In the genomic region with DNA sequence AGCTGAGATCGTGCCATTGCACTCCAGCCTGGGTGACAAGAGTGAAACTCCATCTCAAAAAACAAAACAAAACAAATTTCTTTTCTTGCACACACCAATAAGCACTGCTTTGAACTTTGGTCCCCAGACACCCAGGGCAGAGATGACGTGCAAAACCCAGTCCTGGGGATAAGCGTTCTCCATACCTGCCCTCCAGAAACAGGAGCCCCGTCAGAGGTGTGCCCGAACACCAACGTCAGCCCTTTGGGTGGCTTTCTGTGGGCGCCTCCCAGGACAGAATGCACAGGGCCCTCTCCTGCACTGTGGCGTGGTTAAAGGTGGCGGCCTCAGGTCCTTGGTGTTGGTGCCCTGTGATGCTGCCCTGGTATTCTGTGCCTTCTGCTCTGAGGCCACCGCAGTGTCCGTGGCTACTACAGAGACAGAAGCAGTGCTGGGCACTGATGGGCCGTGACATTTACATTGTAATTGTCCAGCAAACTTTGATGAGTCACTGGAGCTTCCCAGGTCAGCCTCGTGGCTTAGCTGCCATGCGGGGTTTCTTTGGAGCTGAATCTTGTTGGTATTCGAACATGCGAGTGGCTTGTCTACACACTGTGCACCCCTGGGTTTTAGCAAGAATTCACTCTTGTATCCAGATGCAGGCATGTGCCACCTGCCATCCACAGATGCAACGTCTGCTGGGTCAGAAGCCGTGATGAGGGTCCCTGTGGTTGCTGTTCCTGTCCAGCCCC, we compare ENCODE assay signal across 2 cellular contexts.
TF ChIP-seq lines count a peak whose summit lies in the region.

No MANE protein-coding gene starts in this region.

TF ChIP-seq in K562, 482 proteins besides CTCF, POLR2A, EP300 and RAD21 (continues in another document):
- peak; percentile 30; the same call in 1 of the 2 replicates for TF ChIP-seq C11orf30 (IDR thresholded peaks at IDR 0.05; ENCODE audit: low read depth)
- TF ChIP-seq SETDB1 (IDR thresholded peaks at IDR 0.05; ENCODE audit: low read length) = no peak
- peak; percentile 72; the same call in 1 of the 2 replicates for TF ChIP-seq L3MBTL2 (IDR thresholded peaks at IDR 0.05)
- TF ChIP-seq, protein P1, sequence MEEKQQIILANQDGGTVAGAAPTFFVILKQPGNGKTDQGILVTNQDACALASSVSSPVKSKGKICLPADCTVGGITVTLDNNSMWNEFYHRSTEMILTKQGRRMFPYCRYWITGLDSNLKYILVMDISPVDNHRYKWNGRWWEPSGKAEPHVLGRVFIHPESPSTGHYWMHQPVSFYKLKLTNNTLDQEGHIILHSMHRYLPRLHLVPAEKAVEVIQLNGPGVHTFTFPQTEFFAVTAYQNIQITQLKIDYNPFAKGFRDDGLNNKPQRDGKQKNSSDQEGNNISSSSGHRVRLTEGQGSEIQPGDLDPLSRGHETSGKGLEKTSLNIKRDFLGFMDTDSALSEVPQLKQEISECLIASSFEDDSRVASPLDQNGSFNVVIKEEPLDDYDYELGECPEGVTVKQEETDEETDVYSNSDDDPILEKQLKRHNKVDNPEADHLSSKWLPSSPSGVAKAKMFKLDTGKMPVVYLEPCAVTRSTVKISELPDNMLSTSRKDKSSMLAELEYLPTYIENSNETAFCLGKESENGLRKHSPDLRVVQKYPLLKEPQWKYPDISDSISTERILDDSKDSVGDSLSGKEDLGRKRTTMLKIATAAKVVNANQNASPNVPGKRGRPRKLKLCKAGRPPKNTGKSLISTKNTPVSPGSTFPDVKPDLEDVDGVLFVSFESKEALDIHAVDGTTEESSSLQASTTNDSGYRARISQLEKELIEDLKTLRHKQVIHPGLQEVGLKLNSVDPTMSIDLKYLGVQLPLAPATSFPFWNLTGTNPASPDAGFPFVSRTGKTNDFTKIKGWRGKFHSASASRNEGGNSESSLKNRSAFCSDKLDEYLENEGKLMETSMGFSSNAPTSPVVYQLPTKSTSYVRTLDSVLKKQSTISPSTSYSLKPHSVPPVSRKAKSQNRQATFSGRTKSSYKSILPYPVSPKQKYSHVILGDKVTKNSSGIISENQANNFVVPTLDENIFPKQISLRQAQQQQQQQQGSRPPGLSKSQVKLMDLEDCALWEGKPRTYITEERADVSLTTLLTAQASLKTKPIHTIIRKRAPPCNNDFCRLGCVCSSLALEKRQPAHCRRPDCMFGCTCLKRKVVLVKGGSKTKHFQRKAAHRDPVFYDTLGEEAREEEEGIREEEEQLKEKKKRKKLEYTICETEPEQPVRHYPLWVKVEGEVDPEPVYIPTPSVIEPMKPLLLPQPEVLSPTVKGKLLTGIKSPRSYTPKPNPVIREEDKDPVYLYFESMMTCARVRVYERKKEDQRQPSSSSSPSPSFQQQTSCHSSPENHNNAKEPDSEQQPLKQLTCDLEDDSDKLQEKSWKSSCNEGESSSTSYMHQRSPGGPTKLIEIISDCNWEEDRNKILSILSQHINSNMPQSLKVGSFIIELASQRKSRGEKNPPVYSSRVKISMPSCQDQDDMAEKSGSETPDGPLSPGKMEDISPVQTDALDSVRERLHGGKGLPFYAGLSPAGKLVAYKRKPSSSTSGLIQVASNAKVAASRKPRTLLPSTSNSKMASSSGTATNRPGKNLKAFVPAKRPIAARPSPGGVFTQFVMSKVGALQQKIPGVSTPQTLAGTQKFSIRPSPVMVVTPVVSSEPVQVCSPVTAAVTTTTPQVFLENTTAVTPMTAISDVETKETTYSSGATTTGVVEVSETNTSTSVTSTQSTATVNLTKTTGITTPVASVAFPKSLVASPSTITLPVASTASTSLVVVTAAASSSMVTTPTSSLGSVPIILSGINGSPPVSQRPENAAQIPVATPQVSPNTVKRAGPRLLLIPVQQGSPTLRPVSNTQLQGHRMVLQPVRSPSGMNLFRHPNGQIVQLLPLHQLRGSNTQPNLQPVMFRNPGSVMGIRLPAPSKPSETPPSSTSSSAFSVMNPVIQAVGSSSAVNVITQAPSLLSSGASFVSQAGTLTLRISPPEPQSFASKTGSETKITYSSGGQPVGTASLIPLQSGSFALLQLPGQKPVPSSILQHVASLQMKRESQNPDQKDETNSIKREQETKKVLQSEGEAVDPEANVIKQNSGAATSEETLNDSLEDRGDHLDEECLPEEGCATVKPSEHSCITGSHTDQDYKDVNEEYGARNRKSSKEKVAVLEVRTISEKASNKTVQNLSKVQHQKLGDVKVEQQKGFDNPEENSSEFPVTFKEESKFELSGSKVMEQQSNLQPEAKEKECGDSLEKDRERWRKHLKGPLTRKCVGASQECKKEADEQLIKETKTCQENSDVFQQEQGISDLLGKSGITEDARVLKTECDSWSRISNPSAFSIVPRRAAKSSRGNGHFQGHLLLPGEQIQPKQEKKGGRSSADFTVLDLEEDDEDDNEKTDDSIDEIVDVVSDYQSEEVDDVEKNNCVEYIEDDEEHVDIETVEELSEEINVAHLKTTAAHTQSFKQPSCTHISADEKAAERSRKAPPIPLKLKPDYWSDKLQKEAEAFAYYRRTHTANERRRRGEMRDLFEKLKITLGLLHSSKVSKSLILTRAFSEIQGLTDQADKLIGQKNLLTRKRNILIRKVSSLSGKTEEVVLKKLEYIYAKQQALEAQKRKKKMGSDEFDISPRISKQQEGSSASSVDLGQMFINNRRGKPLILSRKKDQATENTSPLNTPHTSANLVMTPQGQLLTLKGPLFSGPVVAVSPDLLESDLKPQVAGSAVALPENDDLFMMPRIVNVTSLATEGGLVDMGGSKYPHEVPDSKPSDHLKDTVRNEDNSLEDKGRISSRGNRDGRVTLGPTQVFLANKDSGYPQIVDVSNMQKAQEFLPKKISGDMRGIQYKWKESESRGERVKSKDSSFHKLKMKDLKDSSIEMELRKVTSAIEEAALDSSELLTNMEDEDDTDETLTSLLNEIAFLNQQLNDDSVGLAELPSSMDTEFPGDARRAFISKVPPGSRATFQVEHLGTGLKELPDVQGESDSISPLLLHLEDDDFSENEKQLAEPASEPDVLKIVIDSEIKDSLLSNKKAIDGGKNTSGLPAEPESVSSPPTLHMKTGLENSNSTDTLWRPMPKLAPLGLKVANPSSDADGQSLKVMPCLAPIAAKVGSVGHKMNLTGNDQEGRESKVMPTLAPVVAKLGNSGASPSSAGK (IDR thresholded peaks at IDR 0.05) = peak; percentile 53
- TF ChIP-seq, protein P2, sequence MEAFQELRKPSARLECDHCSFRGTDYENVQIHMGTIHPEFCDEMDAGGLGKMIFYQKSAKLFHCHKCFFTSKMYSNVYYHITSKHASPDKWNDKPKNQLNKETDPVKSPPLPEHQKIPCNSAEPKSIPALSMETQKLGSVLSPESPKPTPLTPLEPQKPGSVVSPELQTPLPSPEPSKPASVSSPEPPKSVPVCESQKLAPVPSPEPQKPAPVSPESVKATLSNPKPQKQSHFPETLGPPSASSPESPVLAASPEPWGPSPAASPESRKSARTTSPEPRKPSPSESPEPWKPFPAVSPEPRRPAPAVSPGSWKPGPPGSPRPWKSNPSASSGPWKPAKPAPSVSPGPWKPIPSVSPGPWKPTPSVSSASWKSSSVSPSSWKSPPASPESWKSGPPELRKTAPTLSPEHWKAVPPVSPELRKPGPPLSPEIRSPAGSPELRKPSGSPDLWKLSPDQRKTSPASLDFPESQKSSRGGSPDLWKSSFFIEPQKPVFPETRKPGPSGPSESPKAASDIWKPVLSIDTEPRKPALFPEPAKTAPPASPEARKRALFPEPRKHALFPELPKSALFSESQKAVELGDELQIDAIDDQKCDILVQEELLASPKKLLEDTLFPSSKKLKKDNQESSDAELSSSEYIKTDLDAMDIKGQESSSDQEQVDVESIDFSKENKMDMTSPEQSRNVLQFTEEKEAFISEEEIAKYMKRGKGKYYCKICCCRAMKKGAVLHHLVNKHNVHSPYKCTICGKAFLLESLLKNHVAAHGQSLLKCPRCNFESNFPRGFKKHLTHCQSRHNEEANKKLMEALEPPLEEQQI (IDR thresholded peaks at IDR 0.05) = no peak
- TF ChIP-seq NFE2 (IDR thresholded peaks at IDR 0.05; ENCODE audit: low read depth) = peak; percentile 42; the same call in 1 of the 2 replicates
- TF ChIP-seq MAFG (tag; conservative IDR thresholded peaks at IDR 0.05) = peak; percentile 39; the same call in 1 of the 2 replicates
- no peak for TF ChIP-seq STAT5B (CRISPR knock-in tag; IDR thresholded peaks at IDR 0.05)

TF ChIP-seq in HepG2, 621 proteins besides CTCF, POLR2A, EP300 and RAD21 (continues in another document):
- TF ChIP-seq NCOR1 (IDR thresholded peaks at IDR 0.05; ENCODE audit: borderline replicate concordance, low read length) (no peak), ZNF382 (CRISPR knock-in tag; IDR thresholded peaks at IDR 0.05; ENCODE audit: borderline replicate concordance) (no peak), FOSL2 (CRISPR knock-in tag; IDR thresholded peaks at IDR 0.05) (peak; percentile 72), RFXANK (CRISPR knock-in tag; IDR thresholded peaks at IDR 0.05) (no peak), ZNF292 (CRISPR knock-in tag; IDR thresholded peaks at IDR 0.05; ENCODE audit: borderline replicate concordance, low read depth) (no peak), RBM22 (optimal IDR thresholded peaks at IDR 0.05; ENCODE audit: low read length) (peak; percentile 44), ZNF674 (CRISPR knock-in tag; IDR thresholded peaks at IDR 0.05; ENCODE audit: low read depth) (no peak), AGO2 (optimal IDR thresholded peaks at IDR 0.05; ENCODE audit: low read depth, low read length) (peak; percentile 46)
- TF ChIP-seq, protein P3, sequence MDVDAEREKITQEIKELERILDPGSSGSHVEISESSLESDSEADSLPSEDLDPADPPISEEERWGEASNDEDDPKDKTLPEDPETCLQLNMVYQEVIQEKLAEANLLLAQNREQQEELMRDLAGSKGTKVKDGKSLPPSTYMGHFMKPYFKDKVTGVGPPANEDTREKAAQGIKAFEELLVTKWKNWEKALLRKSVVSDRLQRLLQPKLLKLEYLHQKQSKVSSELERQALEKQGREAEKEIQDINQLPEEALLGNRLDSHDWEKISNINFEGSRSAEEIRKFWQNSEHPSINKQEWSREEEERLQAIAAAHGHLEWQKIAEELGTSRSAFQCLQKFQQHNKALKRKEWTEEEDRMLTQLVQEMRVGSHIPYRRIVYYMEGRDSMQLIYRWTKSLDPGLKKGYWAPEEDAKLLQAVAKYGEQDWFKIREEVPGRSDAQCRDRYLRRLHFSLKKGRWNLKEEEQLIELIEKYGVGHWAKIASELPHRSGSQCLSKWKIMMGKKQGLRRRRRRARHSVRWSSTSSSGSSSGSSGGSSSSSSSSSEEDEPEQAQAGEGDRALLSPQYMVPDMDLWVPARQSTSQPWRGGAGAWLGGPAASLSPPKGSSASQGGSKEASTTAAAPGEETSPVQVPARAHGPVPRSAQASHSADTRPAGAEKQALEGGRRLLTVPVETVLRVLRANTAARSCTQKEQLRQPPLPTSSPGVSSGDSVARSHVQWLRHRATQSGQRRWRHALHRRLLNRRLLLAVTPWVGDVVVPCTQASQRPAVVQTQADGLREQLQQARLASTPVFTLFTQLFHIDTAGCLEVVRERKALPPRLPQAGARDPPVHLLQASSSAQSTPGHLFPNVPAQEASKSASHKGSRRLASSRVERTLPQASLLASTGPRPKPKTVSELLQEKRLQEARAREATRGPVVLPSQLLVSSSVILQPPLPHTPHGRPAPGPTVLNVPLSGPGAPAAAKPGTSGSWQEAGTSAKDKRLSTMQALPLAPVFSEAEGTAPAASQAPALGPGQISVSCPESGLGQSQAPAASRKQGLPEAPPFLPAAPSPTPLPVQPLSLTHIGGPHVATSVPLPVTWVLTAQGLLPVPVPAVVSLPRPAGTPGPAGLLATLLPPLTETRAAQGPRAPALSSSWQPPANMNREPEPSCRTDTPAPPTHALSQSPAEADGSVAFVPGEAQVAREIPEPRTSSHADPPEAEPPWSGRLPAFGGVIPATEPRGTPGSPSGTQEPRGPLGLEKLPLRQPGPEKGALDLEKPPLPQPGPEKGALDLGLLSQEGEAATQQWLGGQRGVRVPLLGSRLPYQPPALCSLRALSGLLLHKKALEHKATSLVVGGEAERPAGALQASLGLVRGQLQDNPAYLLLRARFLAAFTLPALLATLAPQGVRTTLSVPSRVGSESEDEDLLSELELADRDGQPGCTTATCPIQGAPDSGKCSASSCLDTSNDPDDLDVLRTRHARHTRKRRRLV (CRISPR knock-in tag; IDR thresholded peaks at IDR 0.05) = no peak
- TF ChIP-seq, protein P4, sequence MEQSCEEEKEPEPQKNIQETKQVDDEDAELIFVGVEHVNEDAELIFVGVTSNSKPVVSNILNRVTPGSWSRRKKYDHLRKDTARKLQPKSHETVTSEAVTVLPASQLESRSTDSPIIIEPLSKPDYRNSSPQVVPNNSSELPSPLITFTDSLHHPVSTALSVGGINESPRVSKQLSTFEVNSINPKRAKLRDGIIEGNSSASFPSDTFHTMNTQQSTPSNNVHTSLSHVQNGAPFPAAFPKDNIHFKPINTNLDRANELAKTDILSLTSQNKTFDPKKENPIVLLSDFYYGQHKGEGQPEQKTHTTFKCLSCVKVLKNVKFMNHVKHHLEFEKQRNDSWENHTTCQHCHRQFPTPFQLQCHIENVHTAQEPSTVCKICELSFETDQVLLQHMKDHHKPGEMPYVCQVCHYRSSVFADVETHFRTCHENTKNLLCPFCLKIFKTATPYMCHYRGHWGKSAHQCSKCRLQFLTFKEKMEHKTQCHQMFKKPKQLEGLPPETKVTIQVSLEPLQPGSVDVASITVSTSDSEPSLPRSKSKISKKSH (CRISPR knock-in tag; IDR thresholded peaks at IDR 0.05; ENCODE audit: borderline replicate concordance) = 0 out of 2 replicates have a peak, but pooled peaks have one; percentile 54
- TF ChIP-seq, protein P5, sequence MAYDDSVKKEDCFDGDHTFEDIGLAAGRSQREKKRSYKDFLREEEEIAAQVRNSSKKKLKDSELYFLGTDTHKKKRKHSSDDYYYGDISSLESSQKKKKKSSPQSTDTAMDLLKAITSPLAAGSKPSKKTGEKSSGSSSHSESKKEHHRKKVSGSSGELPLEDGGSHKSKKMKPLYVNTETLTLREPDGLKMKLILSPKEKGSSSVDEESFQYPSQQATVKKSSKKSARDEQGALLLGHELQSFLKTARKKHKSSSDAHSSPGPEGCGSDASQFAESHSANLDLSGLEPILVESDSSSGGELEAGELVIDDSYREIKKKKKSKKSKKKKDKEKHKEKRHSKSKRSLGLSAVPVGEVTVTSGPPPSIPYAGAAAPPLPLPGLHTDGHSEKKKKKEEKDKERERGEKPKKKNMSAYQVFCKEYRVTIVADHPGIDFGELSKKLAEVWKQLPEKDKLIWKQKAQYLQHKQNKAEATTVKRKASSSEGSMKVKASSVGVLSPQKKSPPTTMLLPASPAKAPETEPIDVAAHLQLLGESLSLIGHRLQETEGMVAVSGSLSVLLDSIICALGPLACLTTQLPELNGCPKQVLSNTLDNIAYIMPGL (CRISPR knock-in tag; IDR thresholded peaks at IDR 0.05; ENCODE audit: borderline replicate concordance in 1 of 2, low read depth in 1 of 2) = no peak
- TF ChIP-seq, protein P6, sequence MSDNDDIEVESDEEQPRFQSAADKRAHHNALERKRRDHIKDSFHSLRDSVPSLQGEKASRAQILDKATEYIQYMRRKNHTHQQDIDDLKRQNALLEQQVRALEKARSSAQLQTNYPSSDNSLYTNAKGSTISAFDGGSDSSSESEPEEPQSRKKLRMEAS (IDR thresholded peaks at IDR 0.05) = peak; percentile 58; the same call in 1 of the 2 replicates
